17 cellular contexts compared by ENCODE assay signal in genomic region chr14:42556551-42556950, GRCh38.
DNase-seq lines count a peak whose midpoint lies in the region; ATAC-seq and TF ChIP-seq lines count a peak whose summit lies in the region.
"Had no signal": no experiment of that assay in that cellular context is flagged by ENCODE, and none has a peak within 500 bp of the region (broad histone marks: within the 10 kb centered on the region; RNA-seq: fewer than 3 reads in every experiment).

No MANE protein-coding gene starts in this region.

- H2BK15ac ChIP-seq in mesenchymal stem cell (ENCODE audit: low read depth, poor library complexity, severe bottlenecking), result no peak overlapping the region

- H2AK5ac ChIP-seq in mesenchymal stem cell (ENCODE audit: low read length, severe bottlenecking), result no peak overlapping the region

- no peaks in the 10 kb centered on the region for H3K4me1 Mint-ChIP-seq in effector memory CD8-positive, alpha-beta T cell (ENCODE audit: low read depth in 2 of 2)

- H3K23ac ChIP-seq in mesenchymal stem cell (ENCODE audit: low read length in 2 of 2), result no peak overlapping the region

- H3K27ac ChIP-seq in mesenchymal stem cell (ENCODE audit: low read length, poor library complexity, severe bottlenecking), result no peak overlapping the region
- H3K27ac ChIP-seq in left lung, result no peak overlapping the region
- H3K27ac ChIP-seq: C4-2B, SK-N-MC had no signal

- no peak overlapping the region for H2AFZ ChIP-seq in mesenchymal stem cell (ENCODE audit: low read depth, low read length)

- no peak overlapping the region for H3K14ac ChIP-seq in mesenchymal stem cell (ENCODE audit: low read length in 2 of 2)

- no peak for ATAC-seq in left lung
- ATAC-seq in effector memory CD8-positive, alpha-beta T cell (replicated peaks), result no peak
- ATAC-seq: Panc1 had no signal

- no peak overlapping the region for H2BK5ac ChIP-seq in mesenchymal stem cell (ENCODE audit: low read depth, low read length, poor library complexity, severe bottlenecking)

- H4K91ac ChIP-seq in mesenchymal stem cell (ENCODE audit: low read length), result no peak overlapping the region

- no peak overlapping the region for H3K9ac ChIP-seq in mesenchymal stem cell (ENCODE audit: low read length)

- H3K79me1 ChIP-seq in mesenchymal stem cell (replicated peaks; ENCODE audit: low read length, poor library complexity, severe bottlenecking), result no peaks in the 10 kb centered on the region

- H3K27me3 Mint-ChIP-seq in effector memory CD8-positive, alpha-beta T cell, result no peaks in the 10 kb centered on the region

- no peaks in the 10 kb centered on the region for H3K4me1 ChIP-seq in mesenchymal stem cell (ENCODE audit: control insufficient read depth, insufficient read depth, low read depth, low read length)
- H3K4me1 ChIP-seq in left lung, result no peaks in the 10 kb centered on the region

- H3K4me3 Mint-ChIP-seq in effector memory CD8-positive, alpha-beta T cell, result no peak overlapping the region
- H3K4me3 Mint-ChIP-seq: HFFc6 had no signal

- H3K4me3 ChIP-seq in mesenchymal stem cell (ENCODE audit: insufficient read depth in 1 of 2, low read depth in 1 of 2, low read length in 2 of 2) (no peak overlapping the region), left lung (no peak overlapping the region)
- H3K4me3 ChIP-seq: SK-N-MC had no signal

- WGBS in mesenchymal stem cell, result 57% methylated on average over 1 of the region's 2 CpGs

- H3K18ac ChIP-seq in mesenchymal stem cell (ENCODE audit: low read depth in 1 of 2, low read length in 2 of 2), result no peak overlapping the region

- no peaks in the 10 kb centered on the region for H3K36me3 ChIP-seq in mesenchymal stem cell (ENCODE audit: control insufficient read depth in 1 of 2, insufficient read depth in 2 of 2, low read depth in 1 of 2, low read length in 2 of 2)
- no peaks in the 10 kb centered on the region for H3K36me3 ChIP-seq in left lung

- H3K4ac ChIP-seq in mesenchymal stem cell (ENCODE audit: low read depth in 1 of 2, low read length in 2 of 2), result no peak overlapping the region

- no peak overlapping the region for H3K27ac Mint-ChIP-seq in effector memory CD8-positive, alpha-beta T cell
- H3K27ac Mint-ChIP-seq: HFFc6 had no signal

- H3K9me3 ChIP-seq in mesenchymal stem cell (ENCODE audit: control insufficient read depth, low read length) (no peaks in the 10 kb centered on the region), left lung (peaks cover 0 to 3% of the 10 kb centered on the region in 2 donors)

- TF ChIP-seq CTCF in left lung (IDR thresholded peaks at IDR 0.05), result no peak

- no peaks in the 10 kb centered on the region for H3K27me3 ChIP-seq in mesenchymal stem cell (ENCODE audit: control insufficient read depth in 1 of 2, insufficient read depth in 1 of 2, low read length in 2 of 2)
- no peaks in the 10 kb centered on the region for H3K27me3 ChIP-seq in left lung

- peaks cover 8 to 15% of the 10 kb centered on the region in 2 donors for H3K9me3 Mint-ChIP-seq in effector memory CD8-positive, alpha-beta T cell

- H2BK12ac ChIP-seq in mesenchymal stem cell (ENCODE audit: low read length in 2 of 2), result no peak overlapping the region

- no peak overlapping the region for H4K8ac ChIP-seq in mesenchymal stem cell (ENCODE audit: low read length)

- intact Hi-C loops in left lung (cut with DNase I), result no loop called here

- H3K4me2 ChIP-seq in mesenchymal stem cell (ENCODE audit: low read length, poor library complexity, severe bottlenecking), result no peak overlapping the region

- H3K36me3 Mint-ChIP-seq in effector memory CD8-positive, alpha-beta T cell (ENCODE audit: insufficient read depth), result no peaks in the 10 kb centered on the region

- H2BK120ac ChIP-seq in mesenchymal stem cell (ENCODE audit: low read depth, low read length), result no peak overlapping the region

- DNase-seq in A172 (ENCODE audit: low spot score), result peak; percentile 28
- DNase-seq in DMS 273 (lab: John Stamatoyannopoulos, UW; ENCODE audit: unreplicated experiment), result peak; percentile 23
- DNase-seq in NCI-H774 (lab: John Stamatoyannopoulos, UW), result peak; percentile 34
- peak; percentile 6 for DNase-seq in mesenchymal stem cell
- DNase-seq in GF-D8 (lab: John Stamatoyannopoulos, UW), result no peak
- DNase-seq in left lung, result no peak
- no peak for DNase-seq in effector memory CD8-positive, alpha-beta T cell
- DNase-seq: AML-193, GDM1, H7, HFFc6, KG1, NCI-H2081 treated with DMSO at 0.1 percent for 48 hours, NCI-H2227 treated with DMSO at 0.1 percent for 48 hours had no signal

Comparison
In these comparisons a context has a peak if more than half of its experiments do, and no peak if none do; other contexts are left out.
1. DNase-seq: peak in A172 (single experiment), DMS 273 (single experiment), NCI-H774 (single experiment) and mesenchymal stem cell (single experiment); none in GF-D8 (single experiment), left lung (0 of 2) and effector memory CD8-positive, alpha-beta T cell (0 of 3).